15 cellular contexts compared by ENCODE assay signal in the genomic region with DNA sequence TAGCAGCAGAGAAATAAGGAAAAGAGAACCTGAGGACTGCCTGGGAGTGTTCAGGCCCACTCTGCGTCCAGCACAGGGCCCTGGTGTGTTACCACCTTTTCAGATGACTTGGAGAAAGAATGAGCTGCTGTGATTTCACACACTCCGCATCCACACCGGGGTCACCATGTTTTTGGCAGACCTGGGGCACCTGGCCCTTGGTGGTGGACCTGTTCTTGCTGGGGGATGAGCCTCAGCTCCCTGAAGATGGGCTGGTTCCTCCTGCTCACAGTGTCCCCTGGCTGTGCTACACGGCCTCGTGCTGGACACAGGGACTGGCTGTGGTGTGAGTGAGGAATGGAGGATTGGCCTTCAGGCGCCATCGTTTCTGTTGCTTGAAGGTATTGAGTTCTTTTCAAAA.
DNase-seq lines count a peak whose midpoint lies in the region; ATAC-seq and TF ChIP-seq lines count a peak whose summit lies in the region.
"Had no signal": no experiment of that assay in that cellular context is flagged by ENCODE, and none has a peak within 500 bp of the region (broad histone marks: within the 10 kb centered on the region; RNA-seq: fewer than 3 reads in every experiment).

No MANE protein-coding gene starts in this region.

- no peaks in the 10 kb centered on the region for H3K9me3 Mint-ChIP-seq in stimulated activated naive CD8-positive, alpha-beta T cell treated with anti-CD3 and anti-CD28 coated beads, Interleukin-15, amount 100 ng/mL, for 72 hours
- H3K9me3 Mint-ChIP-seq in nephron progenitor cell (no peaks in the 10 kb centered on the region), osteocyte (ENCODE audit: unreplicated experiment) (no peaks in the 10 kb centered on the region)
- H3K9me3 Mint-ChIP-seq: CD4-positive, alpha-beta T cell; CD8-positive, alpha-beta T cell had no signal

- no peak for ATAC-seq in stimulated activated naive CD8-positive, alpha-beta T cell treated with anti-CD3 and anti-CD28 coated beads, Interleukin-15, amount 100 ng/mL, for 72 hours
- no peak for ATAC-seq in stimulated activated naive CD8-positive, alpha-beta T cell treated with anti-CD3 and anti-CD28 coated beads, Interleukin-15, Interleukin-2, amounts not matched to agents 100 U/mL and 50 U/mL, for 24 hours
- ATAC-seq: A549; CD8-positive, alpha-beta T cell had no signal

- H3K36me3 Mint-ChIP-seq in nephron progenitor cell (ENCODE audit: low read depth) (no peaks in the 10 kb centered on the region), osteocyte (ENCODE audit: unreplicated experiment) (no peaks in the 10 kb centered on the region)
- H3K36me3 Mint-ChIP-seq: CD8-positive, alpha-beta T cell had no signal

- H3K27me3 Mint-ChIP-seq in stimulated activated naive CD8-positive, alpha-beta T cell treated with anti-CD3 and anti-CD28 coated beads, Interleukin-15, amount 100 ng/mL, for 72 hours: peaks cover 36% of the 10 kb centered on the region
- peaks cover 10% of the 10 kb centered on the region for H3K27me3 Mint-ChIP-seq in nephron progenitor cell (ENCODE audit: low read depth, poor library complexity)
- peaks cover 3% of the 10 kb centered on the region for H3K27me3 Mint-ChIP-seq in osteocyte (ENCODE audit: unreplicated experiment)

- no peak for DNase-seq in stimulated activated naive CD8-positive, alpha-beta T cell treated with anti-CD3 and anti-CD28 coated beads, Interleukin-15, amount 100 ng/mL, for 72 hours
- DNase-seq in stimulated activated naive CD8-positive, alpha-beta T cell treated with anti-CD3 and anti-CD28 coated beads, Interleukin-15, Interleukin-2, amounts not matched to agents 100 U/mL and 50 U/mL, for 24 hours: no peak
- no peak for DNase-seq in nephron progenitor cell
- DNase-seq in osteocyte (ENCODE audit: extremely low spot score, unreplicated experiment): peak; percentile 78
- DNase-seq in central memory CD4-positive, alpha-beta T cell: no peak
- DNase-seq in stimulated activated CD4-positive, alpha-beta T cell treated with anti-CD3 and anti-CD28 coated beads, Interleukin-15, amount 100 ng/mL, for 24 hours: no peak
- DNase-seq: AML-193; Caco-2; Calu3; CD4-positive, alpha-beta T cell; CD8-positive, alpha-beta T cell; DMS79 treated with DMSO at 0.1 percent for 48 hours; GF-D8 had no signal

- peak overlapping the region; percentile 52 to 90 for H3K27ac Mint-ChIP-seq in stimulated activated naive CD8-positive, alpha-beta T cell treated with anti-CD3 and anti-CD28 coated beads, Interleukin-15, amount 100 ng/mL, for 72 hours
- H3K27ac Mint-ChIP-seq in nephron progenitor cell (no peak overlapping the region), osteocyte (ENCODE audit: unreplicated experiment) (no peak overlapping the region)
- H3K27ac Mint-ChIP-seq: B cell; CD4-positive, alpha-beta T cell; CD8-positive, alpha-beta T cell had no signal

- no peak overlapping the region for H3K4me3 Mint-ChIP-seq in stimulated activated naive CD8-positive, alpha-beta T cell treated with anti-CD3 and anti-CD28 coated beads, Interleukin-15, amount 100 ng/mL, for 72 hours
- H3K4me3 Mint-ChIP-seq in nephron progenitor cell: peak overlapping the region; percentile 18
- no peak overlapping the region for H3K4me3 Mint-ChIP-seq in osteocyte (ENCODE audit: unreplicated experiment)
- H3K4me3 Mint-ChIP-seq: B cell; CD4-positive, alpha-beta T cell; CD8-positive, alpha-beta T cell had no signal

- peaks cover 12% of the 10 kb centered on the region for H3K4me1 Mint-ChIP-seq in stimulated activated naive CD8-positive, alpha-beta T cell treated with anti-CD3 and anti-CD28 coated beads, Interleukin-15, amount 100 ng/mL, for 72 hours
- peaks cover 47% of the 10 kb centered on the region for H3K4me1 Mint-ChIP-seq in nephron progenitor cell
- no peaks in the 10 kb centered on the region for H3K4me1 Mint-ChIP-seq in osteocyte (ENCODE audit: unreplicated experiment)

- TF ChIP-seq CTCF in nephron progenitor cell (IDR thresholded peaks at IDR 0.05) (no peak), osteocyte (IDR thresholded peaks at IDR 0.05) (no peak)

Comparison
In these comparisons a context has a peak if more than half of its experiments do, and no peak if none do; other contexts are left out.
1. H3K27ac Mint-ChIP-seq: peak in stimulated activated naive CD8-positive, alpha-beta T cell treated with anti-CD3 and anti-CD28 coated beads, Interleukin-15, amount 100 ng/mL, for 72 hours (2 of 2); none in nephron progenitor cell (single experiment) and osteocyte (single experiment).